Comparison of ENCODE assay signal across 21 cellular contexts in the genomic region with DNA sequence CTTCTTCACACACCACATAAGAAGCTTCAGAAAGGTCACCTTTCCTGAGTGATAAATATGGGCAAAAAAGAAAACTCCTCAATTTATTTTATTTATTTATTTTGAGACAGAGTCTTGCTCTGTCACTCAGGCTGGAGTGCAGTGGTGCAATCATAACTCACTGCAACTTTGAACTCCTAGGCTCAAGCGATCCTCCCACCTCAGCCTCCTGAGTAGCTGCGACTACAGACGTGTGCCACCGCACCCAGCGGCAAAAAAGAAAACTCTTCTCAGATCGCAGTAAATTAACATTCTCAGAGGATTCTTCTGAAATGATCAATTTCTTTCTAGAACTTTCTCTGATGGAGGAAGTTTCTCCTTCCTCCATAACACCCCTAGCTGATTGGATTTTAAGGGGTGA.
DNase-seq lines count a peak whose midpoint lies in the region; ATAC-seq lines count a peak whose summit lies in the region.
"Had no signal": no experiment of that assay in that cellular context is flagged by ENCODE, and none has a peak within 500 bp of the region (broad histone marks: within the 10 kb centered on the region; RNA-seq: fewer than 3 reads in every experiment).

No MANE protein-coding gene starts in this region.

- DNase-seq in activated CD4-positive, alpha-beta T cell treated with anti-CD3 and anti-CD28 coated beads for 48 hours, result peak; percentile 42
- DNase-seq in activated CD4-positive, alpha-beta T cell treated with anti-CD3 and anti-CD28 coated beads for 1 hour, result no peak
- DNase-seq in stimulated activated CD4-positive, alpha-beta T cell treated with anti-CD3 and anti-CD28 coated beads, Interleukin-1b, Interleukin-23, amount 100 ng/mL, for 48 hours, result peak; percentile 40
- DNase-seq in stimulated activated CD4-positive, alpha-beta T cell treated with anti-CD3 and anti-CD28 coated beads, Interleukin-4, amount 100 ng/mL, for 4 hours, result no peak
- peak; percentile 64 for DNase-seq in activated CD4-positive, alpha-beta memory T cell treated with anti-CD3 and anti-CD28 coated beads for 36 hours
- no peak for DNase-seq in stimulated activated effector memory CD8-positive, alpha-beta T cell treated with anti-CD3 and anti-CD28 coated beads, Interleukin-12 subunit alpha, Interleukin-12 subunit beta, amount 100 ng/mL, for 72 hours (ENCODE audit: low spot score in 2 of 2)
- DNase-seq in SHP77 (lab: John Stamatoyannopoulos, UW), result no peak
- DNase-seq: adrenal gland, BE2C, colonic mucosa, COR-L47, DND-41, KBM-7, kidney, lower lobe of right lung, NCI-H146, NCI-H510A treated with DMSO at 0.1 percent for 48 hours, SK-N-SH, stomach had no signal

- intact Hi-C loops in activated CD4-positive, alpha-beta memory T cell treated with anti-CD3 and anti-CD28 coated beads for 36 hours (cut with micrococcal nuclease), result loop anchor here (1.0 to 2.0 kb wide), 9 partner anchors 17 to 181 kb away; no protein-coding TSS in a partner anchor

- H3K9me3 Mint-ChIP-seq in activated CD4-positive, alpha-beta memory T cell treated with anti-CD3 and anti-CD28 coated beads for 36 hours, result no peaks in the 10 kb centered on the region
- no peaks in the 10 kb centered on the region for H3K9me3 Mint-ChIP-seq in stimulated activated effector memory CD8-positive, alpha-beta T cell treated with anti-CD3 and anti-CD28 coated beads, Interleukin-12 subunit alpha, Interleukin-12 subunit beta, amount 100 ng/mL, for 72 hours
- H3K9me3 Mint-ChIP-seq: WTC11 had no signal

- peaks cover 78% of the 10 kb centered on the region for H3K4me1 Mint-ChIP-seq in activated CD4-positive, alpha-beta memory T cell treated with anti-CD3 and anti-CD28 coated beads for 36 hours (ENCODE audit: low read depth)
- peaks cover 93% of the 10 kb centered on the region for H3K4me1 Mint-ChIP-seq in stimulated activated effector memory CD8-positive, alpha-beta T cell treated with anti-CD3 and anti-CD28 coated beads, Interleukin-12 subunit alpha, Interleukin-12 subunit beta, amount 100 ng/mL, for 72 hours

- no peaks in the 10 kb centered on the region for H3K27me3 Mint-ChIP-seq in activated CD4-positive, alpha-beta memory T cell treated with anti-CD3 and anti-CD28 coated beads for 36 hours

- peaks cover 14% of the 10 kb centered on the region for H3K36me3 Mint-ChIP-seq in activated CD4-positive, alpha-beta memory T cell treated with anti-CD3 and anti-CD28 coated beads for 36 hours
- peaks cover 47% of the 10 kb centered on the region for H3K36me3 Mint-ChIP-seq in stimulated activated effector memory CD8-positive, alpha-beta T cell treated with anti-CD3 and anti-CD28 coated beads, Interleukin-12 subunit alpha, Interleukin-12 subunit beta, amount 100 ng/mL, for 72 hours

- H3K4me3 Mint-ChIP-seq in activated CD4-positive, alpha-beta memory T cell treated with anti-CD3 and anti-CD28 coated beads for 36 hours, result no peak overlapping the region
- peak overlapping the region; percentile 41 for H3K4me3 Mint-ChIP-seq in stimulated activated effector memory CD8-positive, alpha-beta T cell treated with anti-CD3 and anti-CD28 coated beads, Interleukin-12 subunit alpha, Interleukin-12 subunit beta, amount 100 ng/mL, for 72 hours
- H3K4me3 Mint-ChIP-seq: WTC11 had no signal

- CTCF ChIA-PET in activated CD4-positive, alpha-beta memory T cell treated with anti-CD3 and anti-CD28 coated beads for 36 hours (lab: Charles Lee), result interaction anchor here (1.2 to 3.3 kb wide), 4 partner anchors 30 to 207 kb away, joined by 3 to 20 read pairs (median 12); no protein-coding TSS in a partner anchor

- H3K27ac Mint-ChIP-seq in activated CD4-positive, alpha-beta memory T cell treated with anti-CD3 and anti-CD28 coated beads for 36 hours, result peak overlapping the region; percentile 84
- H3K27ac Mint-ChIP-seq in stimulated activated effector memory CD8-positive, alpha-beta T cell treated with anti-CD3 and anti-CD28 coated beads, Interleukin-12 subunit alpha, Interleukin-12 subunit beta, amount 100 ng/mL, for 72 hours, result peak overlapping the region; percentile 88
- H3K27ac Mint-ChIP-seq: WTC11 had no signal

- POLR2A ChIA-PET in activated CD4-positive, alpha-beta memory T cell treated with anti-CD3 and anti-CD28 coated beads for 36 hours (lab: Charles Lee), result interaction anchor here (0.7 to 4.2 kb wide), 9 partner anchors 16 to 265 kb away, joined by 3 to 38 read pairs (median 6); no protein-coding TSS in a partner anchor

- ATAC-seq in stimulated activated effector memory CD8-positive, alpha-beta T cell treated with anti-CD3 and anti-CD28 coated beads, Interleukin-12 subunit alpha, Interleukin-12 subunit beta, amount 100 ng/mL, for 72 hours, result no peak
- ATAC-seq in GM21381 (IDR thresholded peaks at IDR 0.05; ENCODE audit: unreplicated experiment), result no peak
- ATAC-seq: lower lobe of right lung, WTC11 had no signal

Comparison
In these comparisons a context has a peak if more than half of its experiments do, and no peak if none do; other contexts are left out.
1. DNase-seq: peak in activated CD4-positive, alpha-beta T cell treated with anti-CD3 and anti-CD28 coated beads for 48 hours (single experiment), stimulated activated CD4-positive, alpha-beta T cell treated with anti-CD3 and anti-CD28 coated beads, Interleukin-1b, Interleukin-23, amount 100 ng/mL, for 48 hours (single experiment) and activated CD4-positive, alpha-beta memory T cell treated with anti-CD3 and anti-CD28 coated beads for 36 hours (single experiment); none in activated CD4-positive, alpha-beta T cell treated with anti-CD3 and anti-CD28 coated beads for 1 hour (single experiment), stimulated activated CD4-positive, alpha-beta T cell treated with anti-CD3 and anti-CD28 coated beads, Interleukin-4, amount 100 ng/mL, for 4 hours (0 of 2), stimulated activated effector memory CD8-positive, alpha-beta T cell treated with anti-CD3 and anti-CD28 coated beads, Interleukin-12 subunit alpha, Interleukin-12 subunit beta, amount 100 ng/mL, for 72 hours (0 of 2) and SHP77 (0 of 2).